In genomic region chr15:80153900-80154299, GRCh38 we compare ENCODE assay signal across 9 cellular contexts. TPM values are rescaled to one million over a fixed set of nuclear protein-coding genes. Genes with fewer than 3 reads are reported as not detected.
A peak's percentile ranks its signal among the peaks of the same experiment; 100 is the strongest.
DNase-seq lines count a peak whose midpoint lies in the region; ATAC-seq, FAIRE-seq and TF ChIP-seq lines count a peak whose summit lies in the region.
"Had no signal": no experiment of that assay in that cellular context is flagged by ENCODE, and none has a peak within 500 bp of the region (broad histone marks: within the 10 kb centered on the region; RNA-seq: fewer than 3 reads in every experiment).

No MANE protein-coding gene starts in this region.

- H3K79me1 ChIP-seq in H1 (ENCODE audit: low read depth, low read length), result peaks cover 3% of the 10 kb centered on the region; the same call in 1 of the 2 replicates

- no peaks in the 10 kb centered on the region for H3K9me3 ChIP-seq in DOHH2 (ENCODE audit: control insufficient read depth, insufficient read depth, low read length)
- H3K9me3 ChIP-seq in OCI-LY1 (ENCODE audit: low read length), result no peaks in the 10 kb centered on the region
- H3K9me3 ChIP-seq in H1 (ENCODE audit: insufficient read depth in 2 of 2, low read depth in 1 of 2, low read length in 1 of 2), result no peaks in the 10 kb centered on the region
- H3K9me3 ChIP-seq: heart right ventricle had no signal

- H3K4me3 ChIP-seq in DOHH2 (ENCODE audit: low read length) (peak overlapping the region; percentile 99), OCI-LY1 (ENCODE audit: low read depth, low read length, poor library complexity, severe bottlenecking) (peak overlapping the region; percentile 82), H1 (ENCODE audit: extremely low read depth in 1 of 4, insufficient read depth in 2 of 4, low read depth in 3 of 4, low read length in 4 of 4) (peak overlapping the region in 2 of 4 experiments; percentile 61 to 83; a peak in 5 of 8 replicates)

- no peak for DNase-seq in H1 (ENCODE audit: low read depth in 1 of 2, low spot score in 2 of 2)
- no peak for DNase-seq in osteocyte (ENCODE audit: extremely low spot score, unreplicated experiment)
- no peak for DNase-seq in cortex of kidney (lab: John Stamatoyannopoulos, UW)
- DNase-seq in NCI-H146 (lab: John Stamatoyannopoulos, UW), result no peak
- no peak for DNase-seq in globus pallidus (ENCODE audit: low spot score)
- DNase-seq: heart right ventricle had no signal

- no peak for FAIRE-seq in H1 (lab: Jason Lieb, UNC)

- H3K4me2 ChIP-seq in DOHH2 (ENCODE audit: low read length), result peak overlapping the region; percentile 95
- peak overlapping the region; percentile 73 for H3K4me2 ChIP-seq in OCI-LY1 (ENCODE audit: low read length)
- H3K4me2 ChIP-seq in H1 (ENCODE audit: insufficient read depth in 1 of 2, low read depth in 2 of 2, low read length in 2 of 2), result peak overlapping the region; percentile 15 to 93; a peak in 2 of 4 replicates

- no peak overlapping the region for H2AFZ ChIP-seq in OCI-LY1 (ENCODE audit: low read length)
- no peak overlapping the region for H2AFZ ChIP-seq in H1 (ENCODE audit: low read length)

- POLR2A ChIA-PET in H1 (lab: Charles Lee; ENCODE audit: partially characterized antibody), result interaction anchor here (0.6 to 1.5 kb wide), 9 partner anchors 10 to 357 kb away, joined by 3 to 6 read pairs (median 3); partner anchors contain the start of gene ZFAND6

- ATAC-seq in GM19455 (IDR thresholded peaks at IDR 0.05; ENCODE audit: unreplicated experiment), result no peak

- peak overlapping the region; percentile 88 for H3K27ac Mint-ChIP-seq in osteocyte (ENCODE audit: unreplicated experiment)

- no peak overlapping the region for H4K5ac ChIP-seq in H1 (ENCODE audit: insufficient read length, low read depth, low read length)

- H3K27me3 ChIP-seq in DOHH2 (ENCODE audit: control insufficient read depth, low read length) (no peaks in the 10 kb centered on the region), OCI-LY1 (ENCODE audit: insufficient read depth, low read length) (no peaks in the 10 kb centered on the region), H1 (replicated peaks in 1 of 4; ENCODE audit: control insufficient read depth in 3 of 4, extremely low read depth in 1 of 4, insufficient read depth in 3 of 4, low read length in 3 of 4) (peaks cover 0 to 2% (median 0%) of the 10 kb centered on the region in 4 experiments; a peak in 2 of 7 replicates)
- H3K27me3 ChIP-seq: heart right ventricle had no signal

- no peaks in the 10 kb centered on the region for H3K27me3 Mint-ChIP-seq in osteocyte (ENCODE audit: unreplicated experiment)

- CTCF ChIA-PET in H1 (lab: Charles Lee; ENCODE audit: partially characterized antibody), result interaction anchor here (1.0 to 2.2 kb wide), 6 partner anchors 18 to 156 kb away, joined by 3 to 10 read pairs (median 4); no protein-coding TSS in a partner anchor

- H2BK15ac ChIP-seq in H1 (ENCODE audit: low read length), result 0 out of 2 replicates have a peak overlapping the region, but pooled peaks have one; percentile 32

- H3K4me3 Mint-ChIP-seq in osteocyte (ENCODE audit: unreplicated experiment), result no peak overlapping the region

- H3K23ac ChIP-seq in H1 (ENCODE audit: insufficient read length), result no peak overlapping the region

- peaks cover 35% of the 10 kb centered on the region for H3K4me1 ChIP-seq in DOHH2 (ENCODE audit: control insufficient read depth, low read length)
- H3K4me1 ChIP-seq in OCI-LY1 (ENCODE audit: insufficient read depth, low read length, severe bottlenecking), result peaks cover 8% of the 10 kb centered on the region
- H3K4me1 ChIP-seq in H1 (replicated peaks in 1 of 4; ENCODE audit: control insufficient read depth in 3 of 4, insufficient read depth in 4 of 4, low read length in 3 of 4), result peaks cover 0 to 12% (median 2%) of the 10 kb centered on the region in 4 experiments; a peak in 3 of 7 replicates

- no peak for TF ChIP-seq EP300 in H1 (IDR thresholded peaks at IDR 0.05; ENCODE audit: borderline replicate concordance in 1 of 2, low read depth in 2 of 2, low read length in 2 of 2)

- H3K36me3 ChIP-seq in DOHH2 (ENCODE audit: control insufficient read depth, low read length), result no peaks in the 10 kb centered on the region
- no peaks in the 10 kb centered on the region for H3K36me3 ChIP-seq in OCI-LY1 (ENCODE audit: insufficient read depth, low read length)
- no peaks in the 10 kb centered on the region; a peak in 1 of 8 replicates for H3K36me3 ChIP-seq in H1 (ENCODE audit: control insufficient read depth in 2 of 4, insufficient read depth in 4 of 4, low read length in 3 of 4)

- no peaks in the 10 kb centered on the region for H3K36me3 Mint-ChIP-seq in osteocyte (ENCODE audit: unreplicated experiment)

- H3K9ac ChIP-seq in OCI-LY1 (ENCODE audit: low read length) (peak overlapping the region; percentile 69; the same call in 1 of the 2 replicates), H1 (replicated peaks in 1 of 4; ENCODE audit: extremely low read depth in 1 of 4, low read depth in 3 of 4, low read length in 3 of 4) (no peak overlapping the region)

- WGBS in H1 (ENCODE audit: extremely low coverage in 1 of 2, insufficient coverage in 1 of 2, insufficient read length in 1 of 2, insufficient replicate concordance in 2 of 2, low coverage in 1 of 2, low lambda C conversion rate in 2 of 2, missing lambda C conversion rate in 1 of 2), 2 experiments, result 87% methylated on average over 4 of the region's 4 CpGs; no CpG with 5 or more reads in 1 of the 2 experiments

- H3K9me3 Mint-ChIP-seq in osteocyte (ENCODE audit: unreplicated experiment), result no peaks in the 10 kb centered on the region

- TF ChIP-seq CTCF in DOHH2 (IDR thresholded peaks at IDR 0.05; ENCODE audit: low read depth, low read length, poor library complexity, severe bottlenecking) (no peak), OCI-LY1 (IDR thresholded peaks at IDR 0.05; ENCODE audit: low read length) (no peak), H1 (IDR thresholded peaks at IDR 0.05; ENCODE audit: control extremely low read depth in 1 of 3, insufficient read depth in 1 of 3, low read depth in 1 of 3, low read length in 3 of 3) (no peak), osteocyte (IDR thresholded peaks at IDR 0.05) (no peak)

- H3F3A ChIP-seq in DOHH2 (ENCODE audit: control insufficient read depth, insufficient read depth) (no peaks in the 10 kb centered on the region), OCI-LY1 (ENCODE audit: insufficient read depth, low read length) (no peaks in the 10 kb centered on the region)

- no peak for TF ChIP-seq RAD21 in H1 (IDR thresholded peaks at IDR 0.05 in 1 of 2, conservative IDR thresholded peaks at IDR 0.05 in 1 of 2; ENCODE audit: low read depth in 2 of 2, low read length in 2 of 2)

- no peak overlapping the region for H2BK20ac ChIP-seq in H1 (ENCODE audit: low read length)

- no peaks in the 10 kb centered on the region for H4K20me1 ChIP-seq in DOHH2 (ENCODE audit: control insufficient read depth, insufficient read depth, low read depth, low read length)
- H4K20me1 ChIP-seq in OCI-LY1 (ENCODE audit: insufficient read depth, low read length), result no peaks in the 10 kb centered on the region
- H4K20me1 ChIP-seq in H1 (replicated peaks in 1 of 2; ENCODE audit: control insufficient read depth in 1 of 2, insufficient read depth in 2 of 2, low read length in 2 of 2), result peaks cover 0 to 3% of the 10 kb centered on the region in 2 experiments

- H3K79me2 ChIP-seq in DOHH2 (ENCODE audit: control insufficient read depth, low read length) (no peaks in the 10 kb centered on the region), OCI-LY1 (ENCODE audit: insufficient read depth, low read length) (no peaks in the 10 kb centered on the region), H1 (ENCODE audit: control insufficient read depth in 1 of 2, insufficient read depth in 2 of 2, low read length in 2 of 2) (no peaks in the 10 kb centered on the region)

- H3K27ac ChIP-seq in DOHH2 (ENCODE audit: low read depth, low read length) (no peak overlapping the region), OCI-LY1 (ENCODE audit: low read depth, low read length, poor library complexity, severe bottlenecking) (no peak overlapping the region), H1 (ENCODE audit: low read depth, low read length) (no peak overlapping the region)

- no peak overlapping the region for H3K14ac ChIP-seq in H1 (ENCODE audit: insufficient read length)

- no peak for TF ChIP-seq POLR2A in H1 (IDR thresholded peaks at IDR 0.05; ENCODE audit: control extremely low read depth in 1 of 2, low read depth in 2 of 2, low read length in 2 of 2)

- peaks cover 14% of the 10 kb centered on the region for H3K4me1 Mint-ChIP-seq in osteocyte (ENCODE audit: unreplicated experiment)

- no peak overlapping the region for H2AK5ac ChIP-seq in H1 (ENCODE audit: low read depth, low read length)

- H4K8ac ChIP-seq in H1 (ENCODE audit: extremely low read depth, insufficient read depth, low read length), result no peak overlapping the region

- H2BK12ac ChIP-seq in H1 (ENCODE audit: low read depth, low read length), result peak overlapping the region; percentile 46; the same call in 1 of the 2 replicates

- H3K4ac ChIP-seq in H1 (replicated peaks; ENCODE audit: insufficient read length, low read depth, low read length), result no peak overlapping the region

- H4K91ac ChIP-seq in H1 (replicated peaks; ENCODE audit: insufficient read length, low read length), result no peak overlapping the region

- no peak overlapping the region; the same call in 1 of the 2 replicates for H2BK5ac ChIP-seq in H1 (ENCODE audit: low read depth, low read length)

- H3K9me2 ChIP-seq in DOHH2 (replicated peaks; ENCODE audit: control insufficient read depth, low read length) (no peaks in the 10 kb centered on the region), OCI-LY1 (ENCODE audit: low read depth, low read length) (no peaks in the 10 kb centered on the region)

- no peak overlapping the region for H3K56ac ChIP-seq in H1 (replicated peaks; ENCODE audit: insufficient read length, low read depth, low read length)

- H3K18ac ChIP-seq in H1 (ENCODE audit: extremely low read depth, low read length), result no peak overlapping the region

- peaks cover 9% of the 10 kb centered on the region for H3K23me2 ChIP-seq in H1 (ENCODE audit: low read depth, low read length)

- H2BK120ac ChIP-seq in H1 (replicated peaks; ENCODE audit: low read depth, low read length), result no peak overlapping the region

TF ChIP-seq in H1, 55 proteins besides CTCF, POLR2A, EP300 and RAD21 (continues in another document):
- TF ChIP-seq MAX (IDR thresholded peaks at IDR 0.05), result no peak
- TF ChIP-seq MAFK (IDR thresholded peaks at IDR 0.05; ENCODE audit: low read depth, low read length), result no peak

RNA-seq across cellular contexts. Expression of gene FAH, which starts 1.1 kb away (rescaled TPM):
- total RNA-seq in H1 (2021; fragmentation: NEBNext Ultra II Directional; extraction: Animal tissue kit (Norgen Biotek cat#: 25700)), result 19.0 and 21.7 TPM in 2 replicates
- 20.0 and 26.6 TPM in 2 replicates for polyA plus RNA-seq in H1 (2011; rRNA removed)
- 22.0 TPM for polyA plus RNA-seq in H1 (2011; cell fraction: cytosol; rRNA removed)
- polyA plus RNA-seq in H1 (2011; cell fraction: nucleus; rRNA removed), result 76.4 TPM
- 20.1 to 35.2 TPM (median 27.3 TPM) in 4 replicates for polyA plus RNA-seq in H1 (2012, experiment 1 of 2)
- polyA plus RNA-seq in H1 (2012, experiment 2 of 2), result 26.1 TPM
- polyA plus RNA-seq in H1 (2013, experiment 1 of 2), result 17.0 TPM
- 13.7 TPM for polyA plus RNA-seq in H1 (2013, experiment 2 of 2)
- polyA minus RNA-seq in H1 (2011; rRNA and poly(A)+ RNA removed), result 43.9 and 46.3 TPM in 2 replicates
- 20.6 TPM for polyA minus RNA-seq in H1 (2011; cell fraction: cytosol; rRNA and poly(A)+ RNA removed)
- polyA minus RNA-seq in H1 (2011; cell fraction: nucleus; rRNA and poly(A)+ RNA removed), result 29.4 TPM
- 9.5 and 12.9 TPM in 2 replicates for total RNA-seq in osteocyte
